Comparison of ENCODE assay signal across 8 cellular contexts in genomic region chr14:105414456-105415371, GRCh38. TPM values are rescaled to one million over a fixed set of nuclear protein-coding genes. Genes with fewer than 3 reads are reported as not detected.
DNase-seq lines count a peak whose midpoint lies in the region; ATAC-seq and TF ChIP-seq lines count a peak whose summit lies in the region.

No MANE protein-coding gene starts in this region.

- peaks cover 11 to 12% of the 10 kb centered on the region in 2 donors for H3K27me3 Mint-ChIP-seq in natural killer cell treated with Interleukin-12 subunit alpha and Interleukin-12 subunit beta and Interleukin-15 and Interleukin-18, amount 100 ng/mL, for 72 hours

- H3K36me3 Mint-ChIP-seq in natural killer cell treated with Interleukin-12 subunit alpha and Interleukin-12 subunit beta and Interleukin-15 and Interleukin-18, amount 100 ng/mL, for 72 hours: no peaks in the 10 kb centered on the region

- H2AFZ ChIP-seq in OCI-LY1 (ENCODE audit: low read length): no peak overlapping the region

- no peaks in the 10 kb centered on the region for H4K20me1 ChIP-seq in OCI-LY1 (ENCODE audit: insufficient read depth, low read length)

- H3K9me3 Mint-ChIP-seq in natural killer cell treated with Interleukin-12 subunit alpha and Interleukin-12 subunit beta and Interleukin-15 and Interleukin-18, amount 100 ng/mL, for 72 hours: no peaks in the 10 kb centered on the region

- no peaks in the 10 kb centered on the region for H3K9me2 ChIP-seq in OCI-LY1 (ENCODE audit: low read depth, low read length)

- H3K4me1 Mint-ChIP-seq in natural killer cell treated with Interleukin-12 subunit alpha and Interleukin-12 subunit beta and Interleukin-15 and Interleukin-18, amount 100 ng/mL, for 72 hours (ENCODE audit: low read depth in 2 of 2): peaks cover 0 to 4% of the 10 kb centered on the region in 2 donors

- peak; percentile 46 for DNase-seq in activated T-helper 9 cell treated with anti-CD3 and anti-CD28 coated beads, Interleukin-2, amount 50 U/mL, for 16 hours (ENCODE audit: low read depth)
- DNase-seq in fibroblast of villous mesenchyme (ENCODE audit: low read depth) (peak; percentile 60), NCI-H2029 (lab: John Stamatoyannopoulos, UW) (no peak)
- DNase-seq in natural killer cell treated with Interleukin-12 subunit alpha and Interleukin-12 subunit beta and Interleukin-15 and Interleukin-18, amount 100 ng/mL, for 72 hours (ENCODE audit: low spot score): peak; percentile 70
- peak; percentile 79 for DNase-seq in stimulated activated naive CD8-positive, alpha-beta T cell treated with anti-CD3 and anti-CD28 coated beads, Interleukin-15, Interleukin-2, amounts not matched to agents 100 U/mL and 50 U/mL, for 24 hours

- H3K4me3 Mint-ChIP-seq in natural killer cell treated with Interleukin-12 subunit alpha and Interleukin-12 subunit beta and Interleukin-15 and Interleukin-18, amount 100 ng/mL, for 72 hours: peak overlapping the region; percentile 56

- H3K27ac ChIP-seq in OCI-LY1 (ENCODE audit: low read depth, low read length, poor library complexity, severe bottlenecking): no peak overlapping the region

- TF ChIP-seq CTCF in GM12875 (IDR thresholded peaks at IDR 0.05; ENCODE audit: borderline replicate concordance, insufficient read depth, low read depth, low read length) (peak; percentile 90), OCI-LY1 (IDR thresholded peaks at IDR 0.05; ENCODE audit: low read length) (peak; percentile 79), fibroblast of villous mesenchyme (IDR thresholded peaks at IDR 0.05; ENCODE audit: insufficient read depth, low read depth, low read length) (peak; percentile 58)

- peak overlapping the region; percentile 45; the same call in 1 of the 2 replicates for H3K9ac ChIP-seq in OCI-LY1 (ENCODE audit: low read length)

- ATAC-seq in HG03280 (IDR thresholded peaks at IDR 0.05; ENCODE audit: unreplicated experiment): peak; percentile 55
- peak; percentile 81 for ATAC-seq in natural killer cell treated with Interleukin-12 subunit alpha and Interleukin-12 subunit beta and Interleukin-15 and Interleukin-18, amount 100 ng/mL, for 72 hours
- peak; percentile 84 for ATAC-seq in stimulated activated naive CD8-positive, alpha-beta T cell treated with anti-CD3 and anti-CD28 coated beads, Interleukin-15, Interleukin-2, amounts not matched to agents 100 U/mL and 50 U/mL, for 24 hours

- H3K79me2 ChIP-seq in OCI-LY1 (ENCODE audit: insufficient read depth, low read length): no peaks in the 10 kb centered on the region

- H3K9me3 ChIP-seq in OCI-LY1 (ENCODE audit: low read length): no peaks in the 10 kb centered on the region

- no peaks in the 10 kb centered on the region for H3K36me3 ChIP-seq in OCI-LY1 (ENCODE audit: insufficient read depth, low read length)

- peaks cover 27% of the 10 kb centered on the region; the same call in 1 of the 2 replicates for H3K27me3 ChIP-seq in OCI-LY1 (ENCODE audit: insufficient read depth, low read length)

- peak overlapping the region; percentile 67 for H3K4me2 ChIP-seq in OCI-LY1 (ENCODE audit: low read length)

- no peaks in the 10 kb centered on the region for H3F3A ChIP-seq in OCI-LY1 (ENCODE audit: insufficient read depth, low read length)

- H3K4me3 ChIP-seq in GM12875 (ENCODE audit: low read depth, low read length) (peak overlapping the region; percentile 50), OCI-LY1 (ENCODE audit: low read depth, low read length, poor library complexity, severe bottlenecking) (peak overlapping the region; percentile 59), fibroblast of villous mesenchyme (ENCODE audit: low read depth, low read length) (peak overlapping the region; percentile 45)

- peaks cover 25% of the 10 kb centered on the region for H3K4me1 ChIP-seq in OCI-LY1 (ENCODE audit: insufficient read depth, low read length, severe bottlenecking)

- H3K27ac Mint-ChIP-seq in natural killer cell treated with Interleukin-12 subunit alpha and Interleukin-12 subunit beta and Interleukin-15 and Interleukin-18, amount 100 ng/mL, for 72 hours: no peak overlapping the region

RNA-seq across cellular contexts. Expression of gene MTA1, which starts 4.9 kb away (rescaled TPM):
- 38.0 and 52.7 TPM in 2 replicates for total RNA-seq in fibroblast of villous mesenchyme
- total RNA-seq in natural killer cell treated with Interleukin-12 subunit alpha and Interleukin-12 subunit beta and Interleukin-15 and Interleukin-18, amount 100 ng/mL, for 72 hours: 100 to 1,000 TPM in 1 of 2 donors, 10 to 100 TPM in 1; 93.4 to 252 TPM

RNA-seq across cellular contexts. Expression of gene TEX22, which starts 16.4 kb away (rescaled TPM):
- under 0.01 and 0.32 TPM in 2 replicates for total RNA-seq in fibroblast of villous mesenchyme
- total RNA-seq in natural killer cell treated with Interleukin-12 subunit alpha and Interleukin-12 subunit beta and Interleukin-15 and Interleukin-18, amount 100 ng/mL, for 72 hours: 1 to 10 TPM; 2.7 to 3.7 TPM

RNA-seq across cellular contexts. Expression of gene CRIP2, which starts 59.9 kb away (rescaled TPM):
- 8.6 and 18.0 TPM in 2 replicates for total RNA-seq in fibroblast of villous mesenchyme
- total RNA-seq in natural killer cell treated with Interleukin-12 subunit alpha and Interleukin-12 subunit beta and Interleukin-15 and Interleukin-18, amount 100 ng/mL, for 72 hours: 1 to 10 TPM in 1 of 2 donors, under 1 TPM in 1; 0.98 to 2.2 TPM
